In the genomic region with DNA sequence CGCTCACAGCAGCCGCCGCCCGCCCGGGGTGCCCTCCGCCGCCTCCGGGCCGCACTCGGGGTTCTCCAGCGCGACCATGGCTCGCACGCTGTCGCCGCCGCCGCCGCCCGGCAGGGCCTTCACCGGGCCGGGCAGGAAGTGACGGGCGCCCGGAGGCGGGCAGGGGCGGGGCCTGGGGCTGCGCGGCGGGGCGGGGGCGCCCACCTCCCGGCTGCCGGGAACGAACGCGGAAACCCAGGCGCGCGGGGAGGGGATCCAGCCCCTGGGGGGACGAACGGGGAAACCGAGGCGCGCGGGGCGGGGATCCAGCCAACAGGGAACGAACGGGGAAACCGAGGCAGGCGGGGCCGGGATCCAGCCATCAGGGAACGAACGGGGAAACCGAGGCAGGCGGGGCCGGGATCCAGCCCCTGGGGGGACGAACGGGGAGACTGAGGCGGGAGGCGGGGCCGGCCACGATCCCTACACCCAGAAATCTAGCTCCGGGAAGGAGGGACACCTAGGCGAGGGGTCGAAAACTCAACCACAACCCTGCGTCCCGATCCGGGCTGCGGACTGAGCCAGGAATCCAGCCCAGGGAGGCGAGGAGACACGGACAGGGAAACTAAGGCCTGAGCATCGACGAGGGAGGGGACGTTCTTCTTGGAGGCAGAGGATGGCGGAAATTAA, we compare ENCODE assay signal across 8 cellular contexts. TPM values are rescaled to one million over a fixed set of nuclear protein-coding genes. Genes with fewer than 3 reads are reported as not detected.
DNase-seq lines count a peak whose midpoint lies in the region; ATAC-seq, FAIRE-seq and TF ChIP-seq lines count a peak whose summit lies in the region.

A gene (minus strand): TSS at position 140 of the 669 bp plus-strand sequence. CDS start 62 bp downstream, at position 78.

- peak; percentile 82 for TF ChIP-seq POLR2A in GM19099 (IDR thresholded peaks at IDR 0.05; ENCODE audit: extremely low read depth, insufficient read length, low read depth)

- H3K4me3 ChIP-seq in AG04450 (ENCODE audit: low read depth, low read length), result peak within 1 kb of the TSS; percentile 86
- H3K4me3 ChIP-seq in MG63, result peak within 1 kb of the TSS; percentile 61
- peak within 1 kb of the TSS; percentile 73 to 84 (median 79) for H3K4me3 ChIP-seq in keratinocyte (ENCODE audit: control insufficient read depth in 2 of 3, extremely low read depth in 1 of 3, insufficient read depth in 2 of 3, low read depth in 1 of 3, low read length in 3 of 3)

- H3K36me3 ChIP-seq in MG63, result 0 out of 2 replicates have a peak, but pooled peaks cover 2% of the 10 kb centered on the region
- H3K36me3 ChIP-seq in keratinocyte (ENCODE audit: control insufficient read depth in 2 of 2, extremely low read depth in 1 of 2, insufficient read depth in 2 of 2, low read length in 2 of 2), result no peaks in the 10 kb centered on the region

- no peak for DNase-seq in AG04450 (ENCODE audit: low read depth, low spot score)
- peak; percentile 69 for DNase-seq in MG63
- peak; percentile 88 for DNase-seq in activated CD4-positive, CD25-positive, alpha-beta regulatory T cell treated with anti-CD3 and anti-CD28 coated beads, Interleukin-2, amount 50 U/mL, for 72 hours
- DNase-seq in central memory CD4-positive, alpha-beta T cell, result peak; percentile 83
- DNase-seq in keratinocyte (ENCODE audit: low read depth, low spot score), result no peak
- DNase-seq in stimulated activated CD4-positive, alpha-beta T cell treated with anti-CD3 and anti-CD28 coated beads, Interleukin-12 subunit alpha, Interleukin-12 subunit beta, amount 100 ng/mL, for 4 hours, result peak; percentile 86

- peak within 1 kb of the TSS; percentile 82 for H3K9ac ChIP-seq in keratinocyte (ENCODE audit: control insufficient read depth, extremely low read depth, insufficient read depth, low read length)

- no peaks in the 10 kb centered on the region for H3K9me1 ChIP-seq in keratinocyte (ENCODE audit: control insufficient read depth, extremely low read depth, insufficient read depth, low read length)

- peaks cover 4% of the 10 kb centered on the region for H4K20me1 ChIP-seq in keratinocyte (ENCODE audit: control insufficient read depth, extremely low read depth, insufficient read depth, low read length)

- peaks cover 22% of the 10 kb centered on the region for H3K79me2 ChIP-seq in keratinocyte (ENCODE audit: control insufficient read depth, insufficient read depth, low read length)

- peaks cover 12% of the 10 kb centered on the region for H3K27me3 ChIP-seq in AG04450 (ENCODE audit: control insufficient read depth, insufficient read depth, low read length)
- H3K27me3 ChIP-seq in MG63, result no peaks in the 10 kb centered on the region
- peaks cover 15% of the 10 kb centered on the region for H3K27me3 ChIP-seq in keratinocyte (ENCODE audit: control insufficient read depth, extremely low read depth, insufficient read depth, low read length)

- dilution Hi-C loops in keratinocyte (cut with MboI; ENCODE audit: extremely low pct_ligation_motif_present, low sequenced_read_pairs), result no loop called here

- ATAC-seq in HG02870 (IDR thresholded peaks at IDR 0.05; ENCODE audit: unreplicated experiment), result no peak

- peaks cover 7% of the 10 kb centered on the region; the same call in 1 of the 2 replicates for H3K9me3 ChIP-seq in AG04450 (ENCODE audit: control insufficient read depth, insufficient read depth, low read length)
- no peaks in the 10 kb centered on the region for H3K9me3 ChIP-seq in MG63
- no peaks in the 10 kb centered on the region for H3K9me3 ChIP-seq in keratinocyte (ENCODE audit: control insufficient read depth, low read depth, low read length)

- peak; percentile 26 for FAIRE-seq in keratinocyte (lab: Jason Lieb, UNC)

- H3K4me2 ChIP-seq in keratinocyte (ENCODE audit: control insufficient read depth, extremely low read depth, insufficient read depth, low read depth, low read length), result peak within 1 kb of the TSS; percentile 85

- CTCF ChIA-PET in AG04450 (lab: Charles Lee), result interaction anchor here (0.9 to 1.0 kb wide), 2 partner anchors 72 to 143 kb away, joined by 3 to 4 read pairs; a partner anchor contains a TSS

- H3K4me1 ChIP-seq in keratinocyte (ENCODE audit: control insufficient read depth, extremely low read depth, insufficient read depth, low read length), result peaks cover 8% of the 10 kb centered on the region

- POLR2A ChIA-PET in AG04450 (lab: Yijun Ruan, JAX), result no interaction called here

- H3K27ac ChIP-seq in AG04450 (ENCODE audit: low read depth, low read length) (peak within 1 kb of the TSS; percentile 68), keratinocyte (ENCODE audit: control insufficient read depth, insufficient read depth, low read length) (peak within 1 kb of the TSS; percentile 64)

- TF ChIP-seq CTCF in AG04450 (IDR thresholded peaks at IDR 0.05; ENCODE audit: low read depth, low read length), result no peak
- TF ChIP-seq CTCF in keratinocyte (optimal IDR thresholded peaks at IDR 0.05 in 1 of 3, IDR thresholded peaks at IDR 0.05 in 1 of 3, conservative IDR thresholded peaks at IDR 0.05 in 1 of 3; ENCODE audit: extremely low read depth in 1 of 3, insufficient read depth in 2 of 3, low read length in 3 of 3), result no peak

- peak within 1 kb of the TSS; percentile 74 for H2AFZ ChIP-seq in keratinocyte (ENCODE audit: control insufficient read depth, low read length)

RNA-seq across cellular contexts. Expression of the gene that starts here (rescaled TPM):
- 24.0 and 30.9 TPM in 2 replicates for polyA plus RNA-seq in AG04450 (2011; rRNA removed)
- polyA minus RNA-seq in AG04450 (2011; rRNA and poly(A)+ RNA removed), result 16.4 and 20.4 TPM in 2 replicates
- 6.4 and 9.5 TPM in 2 replicates for total RNA-seq in MG63 (2014; rRNA removed; shearing (Covaris generic); ENCODE audit: low replicate concordance)
- polyA plus RNA-seq in keratinocyte, result 33.5 to 48.0 TPM (median 47.9 TPM) in 3 replicates
- polyA plus RNA-seq in keratinocyte (2011; ENCODE audit: low read depth), result 8.9 TPM
- polyA plus RNA-seq in keratinocyte (2011; cell fraction: cytosol; rRNA removed), result 29.4 and 48.9 TPM in 2 replicates
- polyA plus RNA-seq in keratinocyte (2011; cell fraction: nucleus; rRNA removed), result 41.7 and 60.5 TPM in 2 replicates
- 49.5 and 55.4 TPM in 2 replicates for polyA plus RNA-seq in keratinocyte (2012; ENCODE audit: low replicate concordance)
- polyA minus RNA-seq in keratinocyte, result 18.7 to 45.3 TPM (median 35.7 TPM) in 3 replicates
- polyA minus RNA-seq in keratinocyte (2011; cell fraction: cytosol; rRNA and poly(A)+ RNA removed), result 58.3 TPM
- polyA minus RNA-seq in keratinocyte (2011; cell fraction: nucleus; rRNA and poly(A)+ RNA removed), result 17.5 and 19.2 TPM in 2 replicates

Comparison
In these comparisons a context has a peak if more than half of its experiments do, and no peak if none do; other contexts are left out.
1. DNase-seq: peak in MG63 (single experiment), activated CD4-positive, CD25-positive, alpha-beta regulatory T cell treated with anti-CD3 and anti-CD28 coated beads, Interleukin-2, amount 50 U/mL, for 72 hours (single experiment), central memory CD4-positive, alpha-beta T cell (single experiment) and stimulated activated CD4-positive, alpha-beta T cell treated with anti-CD3 and anti-CD28 coated beads, Interleukin-12 subunit alpha, Interleukin-12 subunit beta, amount 100 ng/mL, for 4 hours (single experiment); none in AG04450 (single experiment) and keratinocyte (single experiment).
2. Peak in every context shown above with its lines, with median percentiles within 50 percentile points of each other: H3K4me3 ChIP-seq.